1 cellular context compared by ENCODE assay signal in genomic region chr20:8389381-8390368, GRCh38.
TF ChIP-seq lines count a peak whose summit lies in the region.

No MANE protein-coding gene starts in this region.

TF ChIP-seq in HepG2, 621 proteins besides CTCF, POLR2A, EP300 and RAD21 (continued from another document):
- TF ChIP-seq ZNF326 (CRISPR knock-in tag; IDR thresholded peaks at IDR 0.05; ENCODE audit: borderline replicate concordance) (no peak), ZFP36L1 (CRISPR knock-in tag; IDR thresholded peaks at IDR 0.05) (peak; percentile 40; the same call in 1 of the 2 replicates), RXRB (CRISPR knock-in tag; IDR thresholded peaks at IDR 0.05; ENCODE audit: borderline replicate concordance) (0 out of 2 replicates have a peak, but pooled peaks have one; percentile 20), EHMT2 (IDR thresholded peaks at IDR 0.05; ENCODE audit: borderline replicate concordance, low read depth, low read length) (0 out of 2 replicates have a peak, but pooled peaks have one; percentile 18), TFE3 (CRISPR knock-in tag; IDR thresholded peaks at IDR 0.05) (0 out of 2 replicates have a peak, but pooled peaks have one; percentile 23), ZKSCAN8 (CRISPR knock-in tag; IDR thresholded peaks at IDR 0.05; ENCODE audit: borderline replicate concordance) (0 out of 2 replicates have a peak, but pooled peaks have one; percentile 31), MIXL1 (CRISPR knock-in tag; IDR thresholded peaks at IDR 0.05) (0 out of 2 replicates have a peak, but pooled peaks have one; percentile 63), SMC3 (IDR thresholded peaks at IDR 0.05; ENCODE audit: low read length) (peak; percentile 75)
